ENCODE assay signal across 20 cellular contexts in genomic region chr2:156625360-156625995, GRCh38.
DNase-seq lines count a peak whose midpoint lies in the region; ATAC-seq, FAIRE-seq and TF ChIP-seq lines count a peak whose summit lies in the region.
"Had no signal": no experiment of that assay in that cellular context is flagged by ENCODE, and none has a peak within 500 bp of the region (broad histone marks: within the 10 kb centered on the region; RNA-seq: fewer than 3 reads in every experiment).

No MANE protein-coding gene starts in this region.

- CTCF ChIA-PET in H1 (lab: Charles Lee; ENCODE audit: partially characterized antibody): interaction anchor here (1.0 kb wide), 1 partner anchor 175 kb away, joined by 4 read pairs; no protein-coding TSS in a partner anchor

- TF ChIP-seq EP300 in H1 (IDR thresholded peaks at IDR 0.05; ENCODE audit: borderline replicate concordance in 1 of 2, low read depth in 2 of 2, low read length in 2 of 2): no peak

- H2AK5ac ChIP-seq in H1 (ENCODE audit: low read depth, low read length): no peak overlapping the region

- peak; percentile 92 for ATAC-seq in left ventricle myocardium superior
- ATAC-seq in sciatic nerve: peak; percentile 92
- ATAC-seq in activated T-helper 17 cell treated with anti-CD3 and anti-CD28 coated beads, Interleukin-2, amount 50 U/mL, for 72 hours (replicated peaks): no peak
- ATAC-seq: A549, HCT116, K562 had no signal

- POLR2A ChIA-PET in H1 (lab: Charles Lee; ENCODE audit: partially characterized antibody): interaction anchor here (0.6 kb wide), 1 partner anchor 13 kb away, joined by 4 read pairs; no protein-coding TSS in a partner anchor

- DNase-seq in HuH-7 (ENCODE audit: low spot score) (peak; percentile 26), H1 (ENCODE audit: low read depth in 1 of 2, low spot score in 2 of 2) (no peak), left ventricle myocardium superior (peak; percentile 47), sciatic nerve (ENCODE audit: low spot score) (no peak), H54 (ENCODE audit: insufficient read length, low spot score) (no peak), NCI-H128 (lab: John Stamatoyannopoulos, UW; ENCODE audit: unreplicated experiment) (no peak)
- DNase-seq: Caco-2; CD4-positive, alpha-beta T cell; GDM1; GM23248; MV-4-11; NCI-H187 treated with DMSO at 0.1 percent for 48 hours; NCI-H524 treated with DMSO at 0.1 percent for 48 hours; PC-9 had no signal

- H3K9ac ChIP-seq in H1 (replicated peaks in 1 of 4; ENCODE audit: extremely low read depth in 1 of 4, low read depth in 3 of 4, low read length in 3 of 4): no peak overlapping the region
- H3K9ac ChIP-seq: GM23248 had no signal

- no peaks in the 10 kb centered on the region for H3K36me3 Mint-ChIP-seq in activated T-helper 17 cell treated with anti-CD3 and anti-CD28 coated beads, Interleukin-2, amount 50 U/mL, for 72 hours (ENCODE audit: low read depth)

- H3K23ac ChIP-seq in H1 (ENCODE audit: insufficient read length): no peak overlapping the region

- TF ChIP-seq RAD21 in H1 (IDR thresholded peaks at IDR 0.05 in 1 of 2, conservative IDR thresholded peaks at IDR 0.05 in 1 of 2; ENCODE audit: low read depth in 2 of 2, low read length in 2 of 2): no peak

- no peak overlapping the region for H4K8ac ChIP-seq in H1 (ENCODE audit: extremely low read depth, insufficient read depth, low read length)

- 81% methylated on average over 4 of the region's 4 CpGs; no CpG with 5 or more reads in 1 of the 2 experiments for WGBS in H1 (ENCODE audit: extremely low coverage in 1 of 2, insufficient coverage in 1 of 2, insufficient read length in 1 of 2, insufficient replicate concordance in 2 of 2, low coverage in 1 of 2, low lambda C conversion rate in 2 of 2, missing lambda C conversion rate in 1 of 2), 2 experiments

- no peaks in the 10 kb centered on the region for H3K79me2 ChIP-seq in H1 (ENCODE audit: control insufficient read depth in 1 of 2, insufficient read depth in 2 of 2, low read length in 2 of 2)

- peaks cover 5% of the 10 kb centered on the region for H3K9me3 Mint-ChIP-seq in activated T-helper 17 cell treated with anti-CD3 and anti-CD28 coated beads, Interleukin-2, amount 50 U/mL, for 72 hours

- H3K18ac ChIP-seq in H1 (ENCODE audit: extremely low read depth, low read length): peak overlapping the region; percentile 56; the same call in 1 of the 2 replicates

- H3K27ac ChIP-seq in H1 (ENCODE audit: low read depth, low read length): no peak overlapping the region
- H3K27ac ChIP-seq: A549, GM23248, PC-9, RWPE1, SJCRH30 had no signal

- TF ChIP-seq CTCF in H1 (IDR thresholded peaks at IDR 0.05; ENCODE audit: control extremely low read depth in 1 of 3, insufficient read depth in 1 of 3, low read depth in 1 of 3, low read length in 3 of 3): no peak

- no peak overlapping the region for H4K91ac ChIP-seq in H1 (replicated peaks; ENCODE audit: insufficient read length, low read length)

- peaks cover 5 to 10% of the 10 kb centered on the region in 2 experiments; a peak in 3 of 4 replicates for H3K9me3 ChIP-seq in H1 (ENCODE audit: insufficient read depth in 2 of 2, low read depth in 1 of 2, low read length in 1 of 2)
- H3K9me3 ChIP-seq: A549, Caco-2 had no signal

- no peak overlapping the region for H3K14ac ChIP-seq in H1 (ENCODE audit: insufficient read length)

- no peak overlapping the region for H4K5ac ChIP-seq in H1 (ENCODE audit: insufficient read length, low read depth, low read length)

- no peak overlapping the region for H2BK20ac ChIP-seq in H1 (ENCODE audit: low read length)

- H3K4me3 Mint-ChIP-seq in activated T-helper 17 cell treated with anti-CD3 and anti-CD28 coated beads, Interleukin-2, amount 50 U/mL, for 72 hours: no peak overlapping the region
- H3K4me3 Mint-ChIP-seq: CD4-positive, alpha-beta T cell had no signal

- FAIRE-seq in H1 (lab: Jason Lieb, UNC) (no peak), H54 (lab: Jason Lieb, UNC) (no peak)
- FAIRE-seq: A549 had no signal

- no peaks in the 10 kb centered on the region for H3K4me1 Mint-ChIP-seq in activated T-helper 17 cell treated with anti-CD3 and anti-CD28 coated beads, Interleukin-2, amount 50 U/mL, for 72 hours

- H2BK5ac ChIP-seq in H1 (ENCODE audit: low read depth, low read length): no peak overlapping the region

- no peak overlapping the region for H2BK15ac ChIP-seq in H1 (ENCODE audit: low read length)

- H3K36me3 ChIP-seq in H1 (ENCODE audit: control insufficient read depth in 2 of 4, insufficient read depth in 4 of 4, low read length in 3 of 4): peaks cover 0 to 4% (median 0%) of the 10 kb centered on the region in 4 experiments; a peak in 1 of 8 replicates
- H3K36me3 ChIP-seq: SJCRH30 had no signal

- no peak overlapping the region for H3K56ac ChIP-seq in H1 (replicated peaks; ENCODE audit: insufficient read length, low read depth, low read length)

- H2AFZ ChIP-seq in H1 (ENCODE audit: low read length): peak overlapping the region; percentile 37; the same call in 1 of the 2 replicates
- H2AFZ ChIP-seq: GM23248, PC-9 had no signal

- TF ChIP-seq POLR2A in H1 (IDR thresholded peaks at IDR 0.05; ENCODE audit: control extremely low read depth in 1 of 2, low read depth in 2 of 2, low read length in 2 of 2) (no peak), H54 (IDR thresholded peaks at IDR 0.05; ENCODE audit: low read depth, low read length) (no peak)

- no peak overlapping the region for H3K27ac Mint-ChIP-seq in activated T-helper 17 cell treated with anti-CD3 and anti-CD28 coated beads, Interleukin-2, amount 50 U/mL, for 72 hours
- H3K27ac Mint-ChIP-seq: CD4-positive, alpha-beta T cell had no signal

- no peak overlapping the region for H2BK120ac ChIP-seq in H1 (replicated peaks; ENCODE audit: low read depth, low read length)

- H4K20me1 ChIP-seq in H1 (replicated peaks in 1 of 2; ENCODE audit: control insufficient read depth in 1 of 2, insufficient read depth in 2 of 2, low read length in 2 of 2): no peaks in the 10 kb centered on the region

- H3K27me3 ChIP-seq in H1 (replicated peaks in 1 of 4; ENCODE audit: control insufficient read depth in 3 of 4, extremely low read depth in 1 of 4, insufficient read depth in 3 of 4, low read length in 3 of 4): no peaks in the 10 kb centered on the region
- H3K27me3 ChIP-seq: SJCRH30 had no signal

- no peak overlapping the region for H3K4me3 ChIP-seq in H1 (ENCODE audit: extremely low read depth in 1 of 4, insufficient read depth in 2 of 4, low read depth in 3 of 4, low read length in 4 of 4)
- H3K4me3 ChIP-seq: A549, GM23248, K562, PC-9, SJCRH30 had no signal

- peaks cover 23% of the 10 kb centered on the region for H3K27me3 Mint-ChIP-seq in activated T-helper 17 cell treated with anti-CD3 and anti-CD28 coated beads, Interleukin-2, amount 50 U/mL, for 72 hours

- no peaks in the 10 kb centered on the region for H3K23me2 ChIP-seq in H1 (ENCODE audit: low read depth, low read length)

- intact Hi-C loops in left ventricle myocardium superior (cut with micrococcal nuclease): no loop called here
- intact Hi-C loops in sciatic nerve (cut with DNase I): no loop called here

- H3K4ac ChIP-seq in H1 (replicated peaks; ENCODE audit: insufficient read length, low read depth, low read length): no peak overlapping the region

- H3K4me2 ChIP-seq in H1 (ENCODE audit: insufficient read depth in 1 of 2, low read depth in 2 of 2, low read length in 2 of 2): no peak overlapping the region
- H3K4me2 ChIP-seq: A549, PC-9 had no signal

- peaks cover 0 to 9% (median under 1%) of the 10 kb centered on the region in 4 experiments; a peak in 3 of 7 replicates for H3K4me1 ChIP-seq in H1 (replicated peaks in 1 of 4; ENCODE audit: control insufficient read depth in 3 of 4, insufficient read depth in 4 of 4, low read length in 3 of 4)
- H3K4me1 ChIP-seq: A549, Caco-2, SJCRH30 had no signal

- H3K79me1 ChIP-seq in H1 (ENCODE audit: low read depth, low read length): no peaks in the 10 kb centered on the region

- 0 out of 2 replicates have a peak overlapping the region, but pooled peaks have one; percentile 18 for H2BK12ac ChIP-seq in H1 (ENCODE audit: low read depth, low read length)

Comparison
In these comparisons a context has a peak if more than half of its experiments do, and no peak if none do; other contexts are left out.
1. DNase-seq: peak in HuH-7 (single experiment) and left ventricle myocardium superior (single experiment); none in H1 (0 of 2), sciatic nerve (single experiment), H54 (single experiment) and NCI-H128 (single experiment).